ENCODE assay signal across 25 cellular contexts in genomic region chr16:12588510-12588909, GRCh38.
"Had no signal": no experiment of that assay in that cellular context is flagged by ENCODE, and none has a peak within 500 bp of the region (broad histone marks: within the 10 kb centered on the region; RNA-seq: fewer than 3 reads in every experiment).

No MANE protein-coding gene starts in this region.

- H3K9me3 ChIP-seq: lower lobe of right lung, neutrophil, pancreas, testis had no signal

- H3K36me3 Mint-ChIP-seq: immature natural killer cell, natural killer cell, type B pancreatic cell had no signal

- H3K27ac ChIP-seq: left ventricle myocardium inferior, lower lobe of right lung, neutrophil, pancreas, testis, tibial artery had no signal

- H3K27me3 ChIP-seq: pancreas, testis, tibial artery had no signal

- H3K4me1 ChIP-seq: left ventricle myocardium inferior, lower lobe of right lung, pancreas, tibial artery had no signal

- H3K4me1 Mint-ChIP-seq: immature natural killer cell; natural killer cell; stimulated activated memory B cell treated with anti-CD40 and anti-IgM and Interleukin-4, amounts not matched to agents 10 μg/mL and 1 μg/mL and 100 μg/mL, for 72 hours had no signal

- H3K4me3 Mint-ChIP-seq: effector memory CD8-positive, alpha-beta T cell; immature natural killer cell; natural killer cell; stimulated activated memory B cell treated with anti-CD40 and anti-IgM and Interleukin-4, amounts not matched to agents 10 μg/mL and 1 μg/mL and 100 μg/mL, for 72 hours; type B pancreatic cell had no signal

- DNase-seq: cortex of kidney; effector memory CD8-positive, alpha-beta T cell; hypothalamus; immature natural killer cell; islet precursor cell; kidney glomerular epithelial cell; left colon; left ventricle myocardium inferior; lower lobe of right lung; natural killer cell; pancreas; stimulated activated CD4-positive, alpha-beta T cell treated with anti-CD3 and anti-CD28 coated beads, Interleukin-2, amount 100 ng/mL, for 24 hours; stimulated activated CD4-positive, alpha-beta T cell treated with anti-CD3 and anti-CD28 coated beads, Interleukin-4, amount 100 ng/mL, for 24 hours; stimulated activated naive CD8-positive, alpha-beta T cell treated with anti-CD3 and anti-CD28 coated beads, Interleukin-15, Interleukin-2, amounts not matched to agents 100 U/mL and 50 U/mL, for 24 hours; substantia nigra; testis had no signal

- H3K4me3 ChIP-seq: left ventricle myocardium inferior, lower lobe of right lung, pancreas, smooth muscle cell, testis, tibial artery had no signal

- H3K27ac Mint-ChIP-seq: effector memory CD8-positive, alpha-beta T cell; immature natural killer cell; natural killer cell; progenitor cell of endocrine pancreas; stimulated activated memory B cell treated with anti-CD40 and anti-IgM and Interleukin-4, amounts not matched to agents 10 μg/mL and 1 μg/mL and 100 μg/mL, for 72 hours; type B pancreatic cell had no signal

- H3K36me3 ChIP-seq: left ventricle myocardium inferior, lower lobe of right lung, neutrophil, pancreas, tibial artery had no signal

- H3K9me3 Mint-ChIP-seq: effector memory CD8-positive, alpha-beta T cell; natural killer cell had no signal

- H3K4me2 ChIP-seq: smooth muscle cell had no signal

- FAIRE-seq: frontal cortex, pancreas, urothelium cell line had no signal

- ATAC-seq: effector memory CD8-positive, alpha-beta T cell; left colon; lower lobe of right lung; natural killer cell; pancreas; sciatic nerve; stimulated activated memory B cell treated with anti-CD40 and anti-IgM and Interleukin-4, amounts not matched to agents 10 μg/mL and 1 μg/mL and 100 μg/mL, for 72 hours; stimulated activated naive CD8-positive, alpha-beta T cell treated with anti-CD3 and anti-CD28 coated beads, Interleukin-15, Interleukin-2, amounts not matched to agents 100 U/mL and 50 U/mL, for 24 hours had no signal
